Comparison of ENCODE assay signal across 8 cellular contexts in genomic region chr14:22836301-22837058, GRCh38. TPM values are rescaled to one million over a fixed set of nuclear protein-coding genes. Genes with fewer than 3 reads are reported as not detected.
A peak's percentile ranks its signal among the peaks of the same experiment; 100 is the strongest.
DNase-seq lines count a peak whose midpoint lies in the region; ATAC-seq and TF ChIP-seq lines count a peak whose summit lies in the region.

Gene MMP14 (plus strand): TSS chr14:22836585. CDS start chr14:22836818, 233 bp downstream.

- peak within 1 kb of the TSS; percentile 88 for H3K4me3 ChIP-seq in fibroblast of the aortic adventitia (ENCODE audit: low read depth, low read length)

- H3K36me3 Mint-ChIP-seq in activated CD4-positive, alpha-beta T cell treated with anti-CD3 and anti-CD28 coated beads, Interleukin-2, amount 10 ng/mL, durations not matched to agents 7 days and 5 days (ENCODE audit: low read depth), result peaks cover 40% of the 10 kb centered on the region
- H3K36me3 Mint-ChIP-seq in natural killer cell, result no peaks in the 10 kb centered on the region

- CTCF ChIA-PET in activated CD4-positive, alpha-beta T cell treated with anti-CD3 and anti-CD28 coated beads, Interleukin-2, amount 10 ng/mL, durations not matched to agents 7 days and 5 days (lab: Charles Lee), result interaction anchor here (0.6 to 5.3 kb wide), 3 partner anchors 13 to 24 kb away, joined by 4 to 56 read pairs (median 5); no protein-coding TSS in a partner anchor

- peak within 1 kb of the TSS; percentile 47 for H3K4me3 Mint-ChIP-seq in activated CD4-positive, alpha-beta T cell treated with anti-CD3 and anti-CD28 coated beads, Interleukin-2, amount 10 ng/mL, durations not matched to agents 7 days and 5 days
- H3K4me3 Mint-ChIP-seq in natural killer cell, result peak within 1 kb of the TSS; percentile 86

- peaks cover 28% of the 10 kb centered on the region for H3K27me3 Mint-ChIP-seq in activated CD4-positive, alpha-beta T cell treated with anti-CD3 and anti-CD28 coated beads, Interleukin-2, amount 10 ng/mL, durations not matched to agents 7 days and 5 days
- H3K27me3 Mint-ChIP-seq in natural killer cell (ENCODE audit: low read depth in 2 of 2), result peaks cover 24 to 31% of the 10 kb centered on the region in 2 donors

- peaks cover 14% of the 10 kb centered on the region for H3K4me1 Mint-ChIP-seq in activated CD4-positive, alpha-beta T cell treated with anti-CD3 and anti-CD28 coated beads, Interleukin-2, amount 10 ng/mL, durations not matched to agents 7 days and 5 days
- H3K4me1 Mint-ChIP-seq in natural killer cell, result peaks cover 7 to 18% of the 10 kb centered on the region in 2 donors

- TF ChIP-seq CTCF in VCaP (conservative IDR thresholded peaks at IDR 0.05), result no peak
- peak; percentile 63 for TF ChIP-seq CTCF in fibroblast of the aortic adventitia (IDR thresholded peaks at IDR 0.05; ENCODE audit: insufficient read depth, low read length)
- no peak for TF ChIP-seq CTCF in natural killer cell (IDR thresholded peaks at IDR 0.05)

- no peak within 1 kb of the TSS for H3K27ac Mint-ChIP-seq in activated CD4-positive, alpha-beta T cell treated with anti-CD3 and anti-CD28 coated beads, Interleukin-2, amount 10 ng/mL, durations not matched to agents 7 days and 5 days
- H3K27ac Mint-ChIP-seq in natural killer cell, result peak within 1 kb of the TSS in 1 of 2 donors; percentile 90

- no peak for ATAC-seq in natural killer cell
- no peak for ATAC-seq in GM18520 (IDR thresholded peaks at IDR 0.05; ENCODE audit: unreplicated experiment)

- intact Hi-C loops in natural killer cell (cut with micrococcal nuclease), result no loop called here

- peak within 1 kb of the TSS; percentile 4; the same call in 1 of the 2 replicates for H3K27ac ChIP-seq in VCaP

- DNase-seq in activated CD4-positive, alpha-beta T cell treated with anti-CD3 and anti-CD28 coated beads, Interleukin-2, amount 10 ng/mL, durations not matched to agents 7 days and 5 days, result no peak
- no peak for DNase-seq in activated CD4-positive, alpha-beta T cell treated with anti-CD3 and anti-CD28 coated beads for 4 hours
- DNase-seq in fibroblast of the aortic adventitia (ENCODE audit: low read depth), result peak; percentile 91
- DNase-seq in natural killer cell, result no peak
- no peak for DNase-seq in NCI-H345 (lab: John Stamatoyannopoulos, UW)
- no peak for DNase-seq in NCI-H146 treated with DMSO at 0.1 percent for 48 hours (lab: John Stamatoyannopoulos, UW; ENCODE audit: unreplicated experiment)

- POLR2A ChIA-PET in activated CD4-positive, alpha-beta T cell treated with anti-CD3 and anti-CD28 coated beads, Interleukin-2, amount 10 ng/mL, durations not matched to agents 7 days and 5 days (lab: Charles Lee), result no interaction called here

- H3K9me3 Mint-ChIP-seq in activated CD4-positive, alpha-beta T cell treated with anti-CD3 and anti-CD28 coated beads, Interleukin-2, amount 10 ng/mL, durations not matched to agents 7 days and 5 days, result no peaks in the 10 kb centered on the region
- no peaks in the 10 kb centered on the region for H3K9me3 Mint-ChIP-seq in natural killer cell

RNA-seq across cellular contexts. Expression of gene MMP14, which starts in this region (rescaled TPM):
- 1 to 10 TPM; 1.8 to 2.1 TPM for total RNA-seq in activated CD4-positive, alpha-beta T cell treated with anti-CD3 and anti-CD28 coated beads, Interleukin-2, amount 10 ng/mL, durations not matched to agents 7 days and 5 days
- 258 and 311 TPM in 2 replicates for total RNA-seq in fibroblast of the aortic adventitia (ENCODE audit: low replicate concordance)
- 1 to 10 TPM; 1.2 to 1.7 (median 1.4) TPM for total RNA-seq in natural killer cell

Comparison
In these comparisons a context has a peak if more than half of its experiments do, and no peak if none do; other contexts are left out.
1. RNA of gene MMP14 (total RNA-seq): 258 to 311 TPM in fibroblast of the aortic adventitia; 1.8 to 2.1 TPM in activated CD4-positive, alpha-beta T cell treated with anti-CD3 and anti-CD28 coated beads, Interleukin-2, amount 10 ng/mL, durations not matched to agents 7 days and 5 days and 1.2 to 1.7 TPM in natural killer cell; every median in the first group is over 10 times any median in the second.